ENCODE assay signal across 8 cellular contexts in genomic region chr19:40347476-40348124, GRCh38. TPM values are rescaled to one million over a fixed set of nuclear protein-coding genes. Genes with fewer than 3 reads are reported as not detected.
DNase-seq lines count a peak whose midpoint lies in the region; ATAC-seq, FAIRE-seq and TF ChIP-seq lines count a peak whose summit lies in the region.

No MANE protein-coding gene starts in this region.

- H3K36me3 Mint-ChIP-seq in activated CD4-positive, alpha-beta T cell treated with anti-CD3 and anti-CD28 coated beads, Interleukin-2, amount 10 ng/mL, durations not matched to agents 7 days and 5 days (ENCODE audit: low read depth) = no peaks in the 10 kb centered on the region
- peaks cover 11% of the 10 kb centered on the region for H3K36me3 Mint-ChIP-seq in activated T-helper 17 cell treated with anti-CD3 and anti-CD28 coated beads, Interleukin-2, amount 50 U/mL, for 72 hours (ENCODE audit: low read depth)

- intact Hi-C loops in kidney (cut with DNase I) = no loop called here

- CTCF ChIA-PET in activated CD4-positive, alpha-beta T cell treated with anti-CD3 and anti-CD28 coated beads, Interleukin-2, amount 10 ng/mL, durations not matched to agents 7 days and 5 days (lab: Charles Lee) = interaction anchor here (0.7 to 1.2 kb wide), 5 partner anchors 18 to 118 kb away, joined by 3 to 4 read pairs (median 3); partner anchors contain the start of gene BLVRB

- H3K4me3 ChIP-seq in kidney (ENCODE audit: low read length in 2 of 2) = peak overlapping the region; percentile 92 to 98
- peak overlapping the region; percentile 66 for H3K4me3 ChIP-seq in thymus (ENCODE audit: low read length)

- H3K27me3 Mint-ChIP-seq in activated CD4-positive, alpha-beta T cell treated with anti-CD3 and anti-CD28 coated beads, Interleukin-2, amount 10 ng/mL, durations not matched to agents 7 days and 5 days = no peaks in the 10 kb centered on the region
- H3K27me3 Mint-ChIP-seq in activated T-helper 17 cell treated with anti-CD3 and anti-CD28 coated beads, Interleukin-2, amount 50 U/mL, for 72 hours = no peaks in the 10 kb centered on the region

- peak overlapping the region; percentile 91 for H3K4me3 Mint-ChIP-seq in activated CD4-positive, alpha-beta T cell treated with anti-CD3 and anti-CD28 coated beads, Interleukin-2, amount 10 ng/mL, durations not matched to agents 7 days and 5 days
- peak overlapping the region; percentile 92 for H3K4me3 Mint-ChIP-seq in activated T-helper 17 cell treated with anti-CD3 and anti-CD28 coated beads, Interleukin-2, amount 50 U/mL, for 72 hours

- FAIRE-seq in kidney (lab: Jason Lieb, UNC) = no peak

- H3K9me3 ChIP-seq in kidney (ENCODE audit: control insufficient read depth in 1 of 2, low read length in 2 of 2) (no peaks in the 10 kb centered on the region), thymus (ENCODE audit: control insufficient read depth) (no peaks in the 10 kb centered on the region)

- peaks cover 45% of the 10 kb centered on the region for H3K4me1 Mint-ChIP-seq in activated CD4-positive, alpha-beta T cell treated with anti-CD3 and anti-CD28 coated beads, Interleukin-2, amount 10 ng/mL, durations not matched to agents 7 days and 5 days
- H3K4me1 Mint-ChIP-seq in activated T-helper 17 cell treated with anti-CD3 and anti-CD28 coated beads, Interleukin-2, amount 50 U/mL, for 72 hours = peaks cover 12% of the 10 kb centered on the region

- DNase-seq in activated CD4-positive, alpha-beta T cell treated with anti-CD3 and anti-CD28 coated beads, Interleukin-2, amount 10 ng/mL, durations not matched to agents 7 days and 5 days = no peak
- DNase-seq in activated CD4-positive, alpha-beta T cell treated with anti-CD3 and anti-CD28 coated beads, Interleukin-2, amount 50 U/mL, for 4 hours = no peak
- no peak for DNase-seq in kidney
- no peak for DNase-seq in NCI-H748 (lab: John Stamatoyannopoulos, UW; ENCODE audit: unreplicated experiment)
- DNase-seq in cerebellum (ENCODE audit: low spot score) = no peak

- peaks cover 2 to 3% of the 10 kb centered on the region in 2 donors for H3K36me3 ChIP-seq in kidney (ENCODE audit: control insufficient read depth in 1 of 2, insufficient read depth in 2 of 2, low read length in 2 of 2)
- H3K36me3 ChIP-seq in thymus (ENCODE audit: control insufficient read depth, insufficient read depth) = peaks cover 3% of the 10 kb centered on the region

- no peak for ATAC-seq in activated T-helper 17 cell treated with anti-CD3 and anti-CD28 coated beads, Interleukin-2, amount 50 U/mL, for 72 hours (replicated peaks)
- ATAC-seq in GM21360 (IDR thresholded peaks at IDR 0.05; ENCODE audit: unreplicated experiment) = no peak

- peaks cover 4 to 10% of the 10 kb centered on the region in 2 donors for H3K4me1 ChIP-seq in kidney (ENCODE audit: control insufficient read depth in 1 of 2, insufficient read depth in 1 of 2, low read depth in 1 of 2, low read length in 2 of 2)
- H3K4me1 ChIP-seq in thymus (ENCODE audit: control insufficient read depth, insufficient read depth, low read length) = peaks cover 7% of the 10 kb centered on the region

- H3K9ac ChIP-seq in kidney (ENCODE audit: low read length in 2 of 2) = peak overlapping the region; percentile 92 to 96

- H3K27ac ChIP-seq in kidney (ENCODE audit: low read depth in 2 of 2, low read length in 2 of 2) (no peak overlapping the region), thymus (ENCODE audit: low read depth) (peak overlapping the region; percentile 72)

- no peak for TF ChIP-seq CTCF in kidney (IDR thresholded peaks at IDR 0.05; ENCODE audit: borderline replicate concordance, extremely low read depth, insufficient read depth)

- H3K27me3 ChIP-seq in thymus (ENCODE audit: control insufficient read depth, insufficient read depth) = no peaks in the 10 kb centered on the region

- H3K27ac Mint-ChIP-seq in activated CD4-positive, alpha-beta T cell treated with anti-CD3 and anti-CD28 coated beads, Interleukin-2, amount 10 ng/mL, durations not matched to agents 7 days and 5 days = peak overlapping the region; percentile 93
- H3K27ac Mint-ChIP-seq in activated T-helper 17 cell treated with anti-CD3 and anti-CD28 coated beads, Interleukin-2, amount 50 U/mL, for 72 hours = peak overlapping the region; percentile 92

- WGBS in thymus = 24% methylated on average over 20 of the region's 20 CpGs

- no peaks in the 10 kb centered on the region for H3K9me3 Mint-ChIP-seq in activated CD4-positive, alpha-beta T cell treated with anti-CD3 and anti-CD28 coated beads, Interleukin-2, amount 10 ng/mL, durations not matched to agents 7 days and 5 days
- no peaks in the 10 kb centered on the region for H3K9me3 Mint-ChIP-seq in activated T-helper 17 cell treated with anti-CD3 and anti-CD28 coated beads, Interleukin-2, amount 50 U/mL, for 72 hours

- POLR2A ChIA-PET in activated CD4-positive, alpha-beta T cell treated with anti-CD3 and anti-CD28 coated beads, Interleukin-2, amount 10 ng/mL, durations not matched to agents 7 days and 5 days (lab: Charles Lee) = no interaction called here

RNA-seq across cellular contexts. Expression of gene C19orf47, which starts 0.6 kb away (rescaled TPM):
- 10 to 100 TPM; 21.8 to 25.3 TPM for total RNA-seq in activated CD4-positive, alpha-beta T cell treated with anti-CD3 and anti-CD28 coated beads, Interleukin-2, amount 10 ng/mL, durations not matched to agents 7 days and 5 days
- total RNA-seq in activated T-helper 17 cell treated with anti-CD3 and anti-CD28 coated beads, Interleukin-2, amount 50 U/mL, for 72 hours = 10 to 100 TPM; 11.4 to 21.4 TPM
- 12.9 TPM for total RNA-seq in kidney
- 13.0 TPM for polyA plus RNA-seq in kidney (ENCODE audit: insufficient read depth, low read depth, low replicate concordance)
- polyA plus RNA-seq in thymus = 13.9 TPM
- 13.7 TPM for total RNA-seq in cerebellum

RNA-seq across cellular contexts. Expression of gene PLD3, which starts 0.9 kb away (rescaled TPM):
- 10 to 100 TPM; 70.8 to 73.7 TPM for total RNA-seq in activated CD4-positive, alpha-beta T cell treated with anti-CD3 and anti-CD28 coated beads, Interleukin-2, amount 10 ng/mL, durations not matched to agents 7 days and 5 days
- total RNA-seq in activated T-helper 17 cell treated with anti-CD3 and anti-CD28 coated beads, Interleukin-2, amount 50 U/mL, for 72 hours = 10 to 100 TPM; 59.7 to 78.3 TPM
- total RNA-seq in kidney (207 TPM), cerebellum (106 TPM)
- polyA plus RNA-seq in kidney (ENCODE audit: insufficient read depth, low read depth, low replicate concordance) (175 TPM), thymus (108 TPM)

RNA-seq across cellular contexts. Expression of gene HIPK4, which starts 42.4 kb away (rescaled TPM):
- total RNA-seq in activated CD4-positive, alpha-beta T cell treated with anti-CD3 and anti-CD28 coated beads, Interleukin-2, amount 10 ng/mL, durations not matched to agents 7 days and 5 days = not detected
- total RNA-seq in activated T-helper 17 cell treated with anti-CD3 and anti-CD28 coated beads, Interleukin-2, amount 50 U/mL, for 72 hours = not detected
- 0.09 TPM for total RNA-seq in kidney
- not detected for polyA plus RNA-seq in kidney (ENCODE audit: insufficient read depth, low read depth, low replicate concordance)
- polyA plus RNA-seq in thymus = 0.07 TPM
- 0.18 TPM for total RNA-seq in cerebellum
